ENCODE assay signal across 1 cellular context in the genomic region with DNA sequence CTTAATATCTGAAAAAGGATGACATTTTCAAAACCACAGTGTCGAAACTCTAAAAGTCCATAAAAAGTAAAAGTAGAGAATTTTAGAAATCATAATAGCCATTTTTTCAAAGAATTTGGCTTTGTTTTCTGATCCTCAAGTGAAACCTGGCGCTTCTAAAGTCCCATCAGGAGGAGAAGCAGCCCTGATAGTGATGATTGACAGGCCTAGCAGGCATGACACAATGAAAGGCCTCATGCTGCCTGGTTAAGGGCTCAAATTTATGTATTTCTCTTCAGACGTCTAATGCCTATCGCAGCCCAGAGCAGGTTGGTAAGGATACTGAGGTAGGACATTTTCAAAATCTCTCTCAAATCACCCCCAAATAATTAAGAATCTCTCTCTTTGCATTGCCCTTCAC.
A peak's percentile ranks its signal among the peaks of the same experiment; 100 is the strongest.
TF ChIP-seq lines count a peak whose summit lies in the region.

No MANE protein-coding gene starts in this region.

TF ChIP-seq in K562, 482 proteins besides CTCF, POLR2A, EP300 and RAD21 (continued from another document):
- TF ChIP-seq, protein P1, sequence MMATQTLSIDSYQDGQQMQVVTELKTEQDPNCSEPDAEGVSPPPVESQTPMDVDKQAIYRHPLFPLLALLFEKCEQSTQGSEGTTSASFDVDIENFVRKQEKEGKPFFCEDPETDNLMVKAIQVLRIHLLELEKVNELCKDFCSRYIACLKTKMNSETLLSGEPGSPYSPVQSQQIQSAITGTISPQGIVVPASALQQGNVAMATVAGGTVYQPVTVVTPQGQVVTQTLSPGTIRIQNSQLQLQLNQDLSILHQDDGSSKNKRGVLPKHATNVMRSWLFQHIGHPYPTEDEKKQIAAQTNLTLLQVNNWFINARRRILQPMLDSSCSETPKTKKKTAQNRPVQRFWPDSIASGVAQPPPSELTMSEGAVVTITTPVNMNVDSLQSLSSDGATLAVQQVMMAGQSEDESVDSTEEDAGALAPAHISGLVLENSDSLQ (IDR thresholded peaks at IDR 0.05): peak; percentile 97
- TF ChIP-seq DMBX1 (CRISPR knock-in tag; IDR thresholded peaks at IDR 0.05; ENCODE audit: borderline replicate concordance) (peak; percentile 36; the same call in 1 of the 2 replicates), ZNF589 (CRISPR knock-in tag; IDR thresholded peaks at IDR 0.05; ENCODE audit: low read depth) (0 out of 2 replicates have a peak, but pooled peaks have one; percentile 30), CEBPG (CRISPR knock-in tag; IDR thresholded peaks at IDR 0.05) (no peak), CEBPG (tag; conservative IDR thresholded peaks at IDR 0.05 in 1 of 2, IDR thresholded peaks at IDR 0.05 in 1 of 2) (no peak), YY1 (IDR thresholded peaks at IDR 0.05; ENCODE audit: borderline replicate concordance in 1 of 3, control insufficient read depth in 1 of 3, extremely low read depth in 1 of 3, insufficient read depth in 3 of 3, insufficient read length in 1 of 3, insufficient replicate concordance in 2 of 3, low read depth in 1 of 3, low read length in 2 of 3) (no peak), L3MBTL2 (IDR thresholded peaks at IDR 0.05) (peak; percentile 49; the same call in 1 of the 2 replicates), TGIF2 (CRISPR knock-in tag; IDR thresholded peaks at IDR 0.05) (no peak), ZNF165 (CRISPR knock-in tag; IDR thresholded peaks at IDR 0.05; ENCODE audit: borderline replicate concordance) (no peak)
- TF ChIP-seq, protein P2, sequence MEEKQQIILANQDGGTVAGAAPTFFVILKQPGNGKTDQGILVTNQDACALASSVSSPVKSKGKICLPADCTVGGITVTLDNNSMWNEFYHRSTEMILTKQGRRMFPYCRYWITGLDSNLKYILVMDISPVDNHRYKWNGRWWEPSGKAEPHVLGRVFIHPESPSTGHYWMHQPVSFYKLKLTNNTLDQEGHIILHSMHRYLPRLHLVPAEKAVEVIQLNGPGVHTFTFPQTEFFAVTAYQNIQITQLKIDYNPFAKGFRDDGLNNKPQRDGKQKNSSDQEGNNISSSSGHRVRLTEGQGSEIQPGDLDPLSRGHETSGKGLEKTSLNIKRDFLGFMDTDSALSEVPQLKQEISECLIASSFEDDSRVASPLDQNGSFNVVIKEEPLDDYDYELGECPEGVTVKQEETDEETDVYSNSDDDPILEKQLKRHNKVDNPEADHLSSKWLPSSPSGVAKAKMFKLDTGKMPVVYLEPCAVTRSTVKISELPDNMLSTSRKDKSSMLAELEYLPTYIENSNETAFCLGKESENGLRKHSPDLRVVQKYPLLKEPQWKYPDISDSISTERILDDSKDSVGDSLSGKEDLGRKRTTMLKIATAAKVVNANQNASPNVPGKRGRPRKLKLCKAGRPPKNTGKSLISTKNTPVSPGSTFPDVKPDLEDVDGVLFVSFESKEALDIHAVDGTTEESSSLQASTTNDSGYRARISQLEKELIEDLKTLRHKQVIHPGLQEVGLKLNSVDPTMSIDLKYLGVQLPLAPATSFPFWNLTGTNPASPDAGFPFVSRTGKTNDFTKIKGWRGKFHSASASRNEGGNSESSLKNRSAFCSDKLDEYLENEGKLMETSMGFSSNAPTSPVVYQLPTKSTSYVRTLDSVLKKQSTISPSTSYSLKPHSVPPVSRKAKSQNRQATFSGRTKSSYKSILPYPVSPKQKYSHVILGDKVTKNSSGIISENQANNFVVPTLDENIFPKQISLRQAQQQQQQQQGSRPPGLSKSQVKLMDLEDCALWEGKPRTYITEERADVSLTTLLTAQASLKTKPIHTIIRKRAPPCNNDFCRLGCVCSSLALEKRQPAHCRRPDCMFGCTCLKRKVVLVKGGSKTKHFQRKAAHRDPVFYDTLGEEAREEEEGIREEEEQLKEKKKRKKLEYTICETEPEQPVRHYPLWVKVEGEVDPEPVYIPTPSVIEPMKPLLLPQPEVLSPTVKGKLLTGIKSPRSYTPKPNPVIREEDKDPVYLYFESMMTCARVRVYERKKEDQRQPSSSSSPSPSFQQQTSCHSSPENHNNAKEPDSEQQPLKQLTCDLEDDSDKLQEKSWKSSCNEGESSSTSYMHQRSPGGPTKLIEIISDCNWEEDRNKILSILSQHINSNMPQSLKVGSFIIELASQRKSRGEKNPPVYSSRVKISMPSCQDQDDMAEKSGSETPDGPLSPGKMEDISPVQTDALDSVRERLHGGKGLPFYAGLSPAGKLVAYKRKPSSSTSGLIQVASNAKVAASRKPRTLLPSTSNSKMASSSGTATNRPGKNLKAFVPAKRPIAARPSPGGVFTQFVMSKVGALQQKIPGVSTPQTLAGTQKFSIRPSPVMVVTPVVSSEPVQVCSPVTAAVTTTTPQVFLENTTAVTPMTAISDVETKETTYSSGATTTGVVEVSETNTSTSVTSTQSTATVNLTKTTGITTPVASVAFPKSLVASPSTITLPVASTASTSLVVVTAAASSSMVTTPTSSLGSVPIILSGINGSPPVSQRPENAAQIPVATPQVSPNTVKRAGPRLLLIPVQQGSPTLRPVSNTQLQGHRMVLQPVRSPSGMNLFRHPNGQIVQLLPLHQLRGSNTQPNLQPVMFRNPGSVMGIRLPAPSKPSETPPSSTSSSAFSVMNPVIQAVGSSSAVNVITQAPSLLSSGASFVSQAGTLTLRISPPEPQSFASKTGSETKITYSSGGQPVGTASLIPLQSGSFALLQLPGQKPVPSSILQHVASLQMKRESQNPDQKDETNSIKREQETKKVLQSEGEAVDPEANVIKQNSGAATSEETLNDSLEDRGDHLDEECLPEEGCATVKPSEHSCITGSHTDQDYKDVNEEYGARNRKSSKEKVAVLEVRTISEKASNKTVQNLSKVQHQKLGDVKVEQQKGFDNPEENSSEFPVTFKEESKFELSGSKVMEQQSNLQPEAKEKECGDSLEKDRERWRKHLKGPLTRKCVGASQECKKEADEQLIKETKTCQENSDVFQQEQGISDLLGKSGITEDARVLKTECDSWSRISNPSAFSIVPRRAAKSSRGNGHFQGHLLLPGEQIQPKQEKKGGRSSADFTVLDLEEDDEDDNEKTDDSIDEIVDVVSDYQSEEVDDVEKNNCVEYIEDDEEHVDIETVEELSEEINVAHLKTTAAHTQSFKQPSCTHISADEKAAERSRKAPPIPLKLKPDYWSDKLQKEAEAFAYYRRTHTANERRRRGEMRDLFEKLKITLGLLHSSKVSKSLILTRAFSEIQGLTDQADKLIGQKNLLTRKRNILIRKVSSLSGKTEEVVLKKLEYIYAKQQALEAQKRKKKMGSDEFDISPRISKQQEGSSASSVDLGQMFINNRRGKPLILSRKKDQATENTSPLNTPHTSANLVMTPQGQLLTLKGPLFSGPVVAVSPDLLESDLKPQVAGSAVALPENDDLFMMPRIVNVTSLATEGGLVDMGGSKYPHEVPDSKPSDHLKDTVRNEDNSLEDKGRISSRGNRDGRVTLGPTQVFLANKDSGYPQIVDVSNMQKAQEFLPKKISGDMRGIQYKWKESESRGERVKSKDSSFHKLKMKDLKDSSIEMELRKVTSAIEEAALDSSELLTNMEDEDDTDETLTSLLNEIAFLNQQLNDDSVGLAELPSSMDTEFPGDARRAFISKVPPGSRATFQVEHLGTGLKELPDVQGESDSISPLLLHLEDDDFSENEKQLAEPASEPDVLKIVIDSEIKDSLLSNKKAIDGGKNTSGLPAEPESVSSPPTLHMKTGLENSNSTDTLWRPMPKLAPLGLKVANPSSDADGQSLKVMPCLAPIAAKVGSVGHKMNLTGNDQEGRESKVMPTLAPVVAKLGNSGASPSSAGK (IDR thresholded peaks at IDR 0.05): peak; percentile 47
